Comparison of ENCODE assay signal across 8 cellular contexts in the genomic region with DNA sequence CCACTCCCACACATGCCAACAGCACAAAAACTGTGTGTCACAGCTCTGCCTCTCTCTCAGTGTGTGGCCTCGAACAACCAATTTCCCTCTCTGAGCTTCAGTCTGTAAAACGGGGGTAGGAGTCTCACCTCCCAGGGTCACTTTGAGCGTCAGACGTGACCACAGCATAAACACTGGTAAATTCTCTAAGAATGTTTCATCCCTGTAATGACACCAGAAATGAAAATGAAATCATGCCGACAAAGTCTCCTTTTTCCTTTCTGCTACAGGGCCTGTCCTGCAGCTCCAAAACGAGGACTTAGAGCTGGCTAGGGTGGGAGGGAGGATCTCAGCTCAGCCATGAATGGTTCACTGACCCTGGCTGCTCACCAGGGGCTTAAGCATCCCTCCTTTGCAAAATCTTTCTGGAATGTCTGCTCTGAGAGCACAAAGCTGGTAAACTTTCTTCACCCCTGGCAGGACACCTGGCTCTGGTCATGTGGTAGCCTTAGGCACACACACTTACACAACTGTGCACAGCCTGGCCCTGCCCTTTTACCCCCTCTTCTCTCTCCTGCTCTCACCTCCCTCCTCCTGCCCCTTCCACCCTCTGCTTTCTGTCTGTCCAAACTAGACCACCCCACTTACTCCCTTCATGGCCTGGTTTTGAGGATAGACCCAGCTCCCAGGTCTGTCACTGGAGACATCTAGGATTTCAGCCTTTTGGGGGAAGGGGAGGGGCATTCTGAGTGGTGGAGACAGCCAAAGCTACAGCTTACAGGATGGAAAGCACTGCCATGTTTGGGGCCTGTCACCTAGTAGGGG. TPM values are rescaled to one million over a fixed set of nuclear protein-coding genes. Genes with fewer than 3 reads are reported as not detected.
DNase-seq lines count a peak whose midpoint lies in the region; ATAC-seq and TF ChIP-seq lines count a peak whose summit lies in the region.

No MANE protein-coding gene starts in this region.

- H3K4me3 ChIP-seq in thymus (ENCODE audit: low read length) (no peak overlapping the region), dorsolateral prefrontal cortex (no peak overlapping the region)

- TF ChIP-seq CTCF in dorsolateral prefrontal cortex (IDR thresholded peaks at IDR 0.05 in 54 of 56, conservative IDR thresholded peaks at IDR 0.05 in 2 of 56; ENCODE audit: low read depth in 1 of 56, partially characterized antibody in 56 of 56): no peak

- H3K27me3 ChIP-seq in thymus (ENCODE audit: control insufficient read depth, insufficient read depth): no peaks in the 10 kb centered on the region
- no peaks in the 10 kb centered on the region for H3K27me3 ChIP-seq in dorsolateral prefrontal cortex

- no peaks in the 10 kb centered on the region for H3K9me3 ChIP-seq in thymus (ENCODE audit: control insufficient read depth)

- DNase-seq in HS-27A (ENCODE audit: low read depth) (peak; percentile 90), amniotic stem cell (lab: John Stamatoyannopoulos, UW) (peak; percentile 76), kidney glomerular epithelial cell (lab: John Stamatoyannopoulos, UW) (peak; percentile 94), GF-D8 (lab: John Stamatoyannopoulos, UW) (no peak), dorsolateral prefrontal cortex (no peak)

- ATAC-seq in GM18867 (IDR thresholded peaks at IDR 0.05; ENCODE audit: unreplicated experiment) (no peak), HG03469 (IDR thresholded peaks at IDR 0.05; ENCODE audit: unreplicated experiment) (no peak)

- H3K4me1 ChIP-seq in thymus (ENCODE audit: control insufficient read depth, insufficient read depth, low read length): peaks cover 4% of the 10 kb centered on the region

- intact Hi-C loops in dorsolateral prefrontal cortex (cut with DNase I): no loop called here

- peak overlapping the region; percentile 55 for H3K27ac ChIP-seq in thymus (ENCODE audit: low read depth)
- H3K27ac ChIP-seq in dorsolateral prefrontal cortex: peak overlapping the region in 1 of 59 donors; percentile 19

- no peaks in the 10 kb centered on the region for H3K36me3 ChIP-seq in thymus (ENCODE audit: control insufficient read depth, insufficient read depth)

- WGBS in thymus: 87% methylated on average over 6 of the region's 6 CpGs

RNA-seq across cellular contexts. Expression of gene TSKU, which starts 12.3 kb away (rescaled TPM):
- 11.8 TPM for polyA plus RNA-seq in thymus
- total RNA-seq in dorsolateral prefrontal cortex: 1 to 10 TPM; 1.3 to 8.5 (median 3.4) TPM

Comparison
In these comparisons a context has a peak if more than half of its experiments do, and no peak if none do; other contexts are left out.
1. DNase-seq: peak in HS-27A (single experiment), amniotic stem cell (single experiment) and kidney glomerular epithelial cell (single experiment); none in GF-D8 (single experiment) and dorsolateral prefrontal cortex (0 of 10).